8 cellular contexts compared by ENCODE assay signal in genomic region chr11:112588252-112588668, GRCh38.
DNase-seq lines count a peak whose midpoint lies in the region; ATAC-seq and TF ChIP-seq lines count a peak whose summit lies in the region.

No MANE protein-coding gene starts in this region.

- peak overlapping the region; percentile 68 to 95 (median 88) for H3K27ac Mint-ChIP-seq in brain

- CTCF ChIA-PET in HEK293 (lab: Yijun Ruan, JAX), result interaction anchor here (0.6 to 4.7 kb wide), 56 partner anchors 9 to 1467 kb away, joined by 3 to 80 read pairs (median 4); partner anchors contain the start of gene NCAM1

- ATAC-seq in GM21515 (IDR thresholded peaks at IDR 0.05; ENCODE audit: unreplicated experiment), result no peak

- peaks cover 51% of the 10 kb centered on the region for H3K4me1 Mint-ChIP-seq in brain

- no peak overlapping the region for H3K4me3 ChIP-seq in HEK293 (ENCODE audit: low read depth, low read length)

- POLR2A ChIA-PET in HEK293 (lab: Yijun Ruan, JAX), result interaction anchor here (1.4 kb wide), 1 partner anchor 196 kb away, joined by 8 read pairs; no protein-coding TSS in a partner anchor

- no peak for TF ChIP-seq CTCF in HEK293 (tag by site-specific recombination; IDR thresholded peaks at IDR 0.05)
- TF ChIP-seq CTCF in brain (conservative IDR thresholded peaks at IDR 0.05), result peak; percentile 86 to 87

- peak overlapping the region in 2 of 5 experiments; percentile 19 to 58 for H3K4me3 Mint-ChIP-seq in brain

- no peak overlapping the region for H3K27ac ChIP-seq in HEK293 (ENCODE audit: extremely low read depth, low read depth, low read length)

- H3K4me1 ChIP-seq in HEK293 (ENCODE audit: control insufficient read depth, insufficient read depth, low read length), result no peaks in the 10 kb centered on the region

- H3K36me3 Mint-ChIP-seq in brain, result no peaks in the 10 kb centered on the region

- H3K27me3 Mint-ChIP-seq in brain, result peaks cover 8% of the 10 kb centered on the region

- no peaks in the 10 kb centered on the region for H3K36me3 ChIP-seq in HEK293 (ENCODE audit: control insufficient read depth in 2 of 2, insufficient read depth in 1 of 2, low read length in 2 of 2)

- H3K9me3 Mint-ChIP-seq in brain, result peaks cover 0 to 8% (median 0%) of the 10 kb centered on the region in 5 experiments

- DNase-seq in DMS153 treated with DMSO at 0.1 percent for 48 hours (lab: John Stamatoyannopoulos, UW; ENCODE audit: unreplicated experiment), result peak; percentile 91
- peak; percentile 66 for DNase-seq in NCI-H1694 treated with DMSO at 0.1 percent for 48 hours (lab: John Stamatoyannopoulos, UW)
- DNase-seq in T follicular helper cell (ENCODE audit: low read depth), result peak; percentile 3
- DNase-seq in iPS-NIHi11 (ENCODE audit: low spot score), result peak; percentile 75
- peak; percentile 69 for DNase-seq in smooth muscle cell of the brain vasculature (ENCODE audit: low read depth, low spot score)

- no peaks in the 10 kb centered on the region for H3K9me3 ChIP-seq in HEK293 (ENCODE audit: control insufficient read depth, insufficient read depth, low read depth, low read length)

TF ChIP-seq in HEK293, 187 proteins besides CTCF, POLR2A, EP300 and RAD21 (continues in another document):
- TF ChIP-seq ZNF416 (tag by site-specific recombination; IDR thresholded peaks at IDR 0.05) (no peak), ZNF701 (tag by site-specific recombination; IDR thresholded peaks at IDR 0.05) (no peak), ZNF654 (tag by site-specific recombination; IDR thresholded peaks at IDR 0.05; ENCODE audit: low read depth) (peak; percentile 79), ZNF394 (tag by site-specific recombination; IDR thresholded peaks at IDR 0.05; ENCODE audit: borderline replicate concordance) (peak; percentile 97), SP2 (tag by site-specific recombination; IDR thresholded peaks at IDR 0.05) (no peak), TCF7L2 (IDR thresholded peaks at IDR 0.05; ENCODE audit: borderline replicate concordance, low read depth, low read length) (no peak), BCL11B (tag by site-specific recombination; IDR thresholded peaks at IDR 0.05; ENCODE audit: low read depth) (no peak), HOXA7 (CRISPR knock-in tag; IDR thresholded peaks at IDR 0.05; ENCODE audit: borderline replicate concordance) (no peak), WT1 (tag by site-specific recombination; IDR thresholded peaks at IDR 0.05) (no peak), ZNF248 (tag by site-specific recombination; IDR thresholded peaks at IDR 0.05) (no peak), ZNF548 (tag by site-specific recombination; IDR thresholded peaks at IDR 0.05) (no peak), ZNF837 (tag by site-specific recombination; IDR thresholded peaks at IDR 0.05) (no peak), ZNF211 (tag by site-specific recombination; IDR thresholded peaks at IDR 0.05; ENCODE audit: low read depth) (no peak), ZFP3 (tag by site-specific recombination; IDR thresholded peaks at IDR 0.05; ENCODE audit: low read depth) (no peak), ZNF132 (tag by site-specific recombination; IDR thresholded peaks at IDR 0.05; ENCODE audit: borderline replicate concordance) (no peak), ZNF76 (tag by site-specific recombination; IDR thresholded peaks at IDR 0.05; ENCODE audit: borderline replicate concordance, low read depth) (no peak), ZNF629 (tag by site-specific recombination; IDR thresholded peaks at IDR 0.05) (no peak), ZNF221 (tag by site-specific recombination; IDR thresholded peaks at IDR 0.05; ENCODE audit: borderline replicate concordance) (no peak), ZNF660 (tag by site-specific recombination; IDR thresholded peaks at IDR 0.05) (peak; percentile 33; the same call in 1 of the 2 replicates), ZNF24 (tag by site-specific recombination; IDR thresholded peaks at IDR 0.05) (no peak), ZBTB6 (tag by site-specific recombination; IDR thresholded peaks at IDR 0.05) (0 out of 2 replicates have a peak, but pooled peaks have one; percentile 32), ZBTB17 (tag by site-specific recombination; IDR thresholded peaks at IDR 0.05) (peak; percentile 77), ZNF530 (tag by site-specific recombination; IDR thresholded peaks at IDR 0.05; ENCODE audit: low read depth) (no peak), ZNF16 (tag by site-specific recombination; IDR thresholded peaks at IDR 0.05; ENCODE audit: low read depth) (no peak), ZNF791 (tag by site-specific recombination; IDR thresholded peaks at IDR 0.05) (no peak), ZBTB48 (tag by site-specific recombination; IDR thresholded peaks at IDR 0.05) (no peak), ZNF785 (tag by site-specific recombination; IDR thresholded peaks at IDR 0.05) (no peak), HOXD13 (CRISPR knock-in tag; IDR thresholded peaks at IDR 0.05; ENCODE audit: borderline replicate concordance) (no peak), ZNF48 (tag by site-specific recombination; IDR thresholded peaks at IDR 0.05) (no peak), SETDB1 (IDR thresholded peaks at IDR 0.05; ENCODE audit: insufficient read length, low read length) (no peak), ZNF350 (tag by site-specific recombination; IDR thresholded peaks at IDR 0.05) (no peak), TRIM28 (IDR thresholded peaks at IDR 0.05; ENCODE audit: borderline replicate concordance, low read length) (0 out of 2 replicates have a peak, but pooled peaks have one; percentile 23), ZNF133 (tag by site-specific recombination; IDR thresholded peaks at IDR 0.05) (no peak)
- TF ChIP-seq, protein P1, sequence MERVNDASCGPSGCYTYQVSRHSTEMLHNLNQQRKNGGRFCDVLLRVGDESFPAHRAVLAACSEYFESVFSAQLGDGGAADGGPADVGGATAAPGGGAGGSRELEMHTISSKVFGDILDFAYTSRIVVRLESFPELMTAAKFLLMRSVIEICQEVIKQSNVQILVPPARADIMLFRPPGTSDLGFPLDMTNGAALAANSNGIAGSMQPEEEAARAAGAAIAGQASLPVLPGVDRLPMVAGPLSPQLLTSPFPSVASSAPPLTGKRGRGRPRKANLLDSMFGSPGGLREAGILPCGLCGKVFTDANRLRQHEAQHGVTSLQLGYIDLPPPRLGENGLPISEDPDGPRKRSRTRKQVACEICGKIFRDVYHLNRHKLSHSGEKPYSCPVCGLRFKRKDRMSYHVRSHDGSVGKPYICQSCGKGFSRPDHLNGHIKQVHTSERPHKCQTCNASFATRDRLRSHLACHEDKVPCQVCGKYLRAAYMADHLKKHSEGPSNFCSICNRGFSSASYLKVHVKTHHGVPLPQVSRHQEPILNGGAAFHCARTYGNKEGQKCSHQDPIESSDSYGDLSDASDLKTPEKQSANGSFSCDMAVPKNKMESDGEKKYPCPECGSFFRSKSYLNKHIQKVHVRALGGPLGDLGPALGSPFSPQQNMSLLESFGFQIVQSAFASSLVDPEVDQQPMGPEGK (tag by site-specific recombination; IDR thresholded peaks at IDR 0.05), result no peak
- TF ChIP-seq, protein P2, sequence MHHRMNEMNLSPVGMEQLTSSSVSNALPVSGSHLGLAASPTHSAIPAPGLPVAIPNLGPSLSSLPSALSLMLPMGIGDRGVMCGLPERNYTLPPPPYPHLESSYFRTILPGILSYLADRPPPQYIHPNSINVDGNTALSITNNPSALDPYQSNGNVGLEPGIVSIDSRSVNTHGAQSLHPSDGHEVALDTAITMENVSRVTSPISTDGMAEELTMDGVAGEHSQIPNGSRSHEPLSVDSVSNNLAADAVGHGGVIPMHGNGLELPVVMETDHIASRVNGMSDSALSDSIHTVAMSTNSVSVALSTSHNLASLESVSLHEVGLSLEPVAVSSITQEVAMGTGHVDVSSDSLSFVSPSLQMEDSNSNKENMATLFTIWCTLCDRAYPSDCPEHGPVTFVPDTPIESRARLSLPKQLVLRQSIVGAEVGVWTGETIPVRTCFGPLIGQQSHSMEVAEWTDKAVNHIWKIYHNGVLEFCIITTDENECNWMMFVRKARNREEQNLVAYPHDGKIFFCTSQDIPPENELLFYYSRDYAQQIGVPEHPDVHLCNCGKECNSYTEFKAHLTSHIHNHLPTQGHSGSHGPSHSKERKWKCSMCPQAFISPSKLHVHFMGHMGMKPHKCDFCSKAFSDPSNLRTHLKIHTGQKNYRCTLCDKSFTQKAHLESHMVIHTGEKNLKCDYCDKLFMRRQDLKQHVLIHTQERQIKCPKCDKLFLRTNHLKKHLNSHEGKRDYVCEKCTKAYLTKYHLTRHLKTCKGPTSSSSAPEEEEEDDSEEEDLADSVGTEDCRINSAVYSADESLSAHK (tag by site-specific recombination; IDR thresholded peaks at IDR 0.05), result no peak

Comparison
In these comparisons a context has a peak if more than half of its experiments do, and no peak if none do; other contexts are left out.
1. DNase-seq: peak in every context shown above with its lines; median percentile 91 in DMS153 treated with DMSO at 0.1 percent for 48 hours; 75 in iPS-NIHi11; 69 in smooth muscle cell of the brain vasculature; 66 in NCI-H1694 treated with DMSO at 0.1 percent for 48 hours; 3 in T follicular helper cell.